In genomic region chr17:1485748-1486376, GRCh38 we compare ENCODE assay signal across 1 cellular context.
TF ChIP-seq lines count a peak whose summit lies in the region.

No MANE protein-coding gene starts in this region.

TF ChIP-seq in K562, 482 proteins besides CTCF, POLR2A, EP300 and RAD21 (continued from another document):
- TF ChIP-seq CHD7 (IDR thresholded peaks at IDR 0.05; ENCODE audit: low read depth, low read length), result no peak
- TF ChIP-seq ARHGAP35 (IDR thresholded peaks at IDR 0.05; ENCODE audit: partially characterized antibody), result no peak
- TF ChIP-seq HMBOX1 (IDR thresholded peaks at IDR 0.05), result no peak
- TF ChIP-seq ZNF395 (CRISPR knock-in tag; IDR thresholded peaks at IDR 0.05), result 0 out of 2 replicates have a peak, but pooled peaks have one; percentile 39
- 0 out of 2 replicates have a peak, but pooled peaks have one; percentile 36 for TF ChIP-seq MTA3 (IDR thresholded peaks at IDR 0.05; ENCODE audit: borderline replicate concordance)
- peak; percentile 25; the same call in 1 of the 2 replicates for TF ChIP-seq GATAD2B (IDR thresholded peaks at IDR 0.05; ENCODE audit: borderline replicate concordance)
- TF ChIP-seq BRD9 (IDR thresholded peaks at IDR 0.05; ENCODE audit: low read depth, partially characterized antibody), result no peak
- TF ChIP-seq ATF7 (IDR thresholded peaks at IDR 0.05), result 0 out of 2 replicates have a peak, but pooled peaks have one; percentile 12
- 0 out of 2 replicates have a peak, but pooled peaks have one; percentile 22 for TF ChIP-seq ETS1 (conservative IDR thresholded peaks at IDR 0.05; ENCODE audit: control insufficient read depth, low read depth, low read length)
- TF ChIP-seq PHF8 (IDR thresholded peaks at IDR 0.05; ENCODE audit: borderline replicate concordance, low read length), result peak; percentile 48; the same call in 1 of the 2 replicates
- 0 out of 4 replicates have a peak, but pooled peaks of 1 of the 2 experiments have one; percentile 62 for TF ChIP-seq NONO (IDR thresholded peaks at IDR 0.05; ENCODE audit: low read depth in 2 of 2, low read length in 1 of 2)
- no peak for TF ChIP-seq NR3C1 (CRISPR knock-in tag; IDR thresholded peaks at IDR 0.05)
- no peak for TF ChIP-seq PHB2 (IDR thresholded peaks at IDR 0.05; ENCODE audit: low read depth)
- TF ChIP-seq RBM39 (optimal IDR thresholded peaks at IDR 0.05; ENCODE audit: low read depth, low read length), result no peak
- peak; percentile 40 for TF ChIP-seq MGA (IDR thresholded peaks at IDR 0.05)
- no peak for TF ChIP-seq NR2C2 (CRISPR knock-in tag; IDR thresholded peaks at IDR 0.05)
- 0 out of 2 replicates have a peak, but pooled peaks have one; percentile 21 for TF ChIP-seq NR2C2 (tag; IDR thresholded peaks at IDR 0.05)
- no peak for TF ChIP-seq JUND (IDR thresholded peaks at IDR 0.05; ENCODE audit: borderline replicate concordance, low read depth, low read length)
- TF ChIP-seq JUND (tag; IDR thresholded peaks at IDR 0.05; ENCODE audit: borderline replicate concordance, low read depth, low read length), result no peak
- 0 out of 2 replicates have a peak, but pooled peaks have one; percentile 8 for TF ChIP-seq KDM2B (CRISPR knock-in tag; IDR thresholded peaks at IDR 0.05)
- TF ChIP-seq ZNF184 (CRISPR knock-in tag; IDR thresholded peaks at IDR 0.05), result no peak
- TF ChIP-seq POLR2G (IDR thresholded peaks at IDR 0.05; ENCODE audit: low read depth, low read length), result peak; percentile 69
- no peak for TF ChIP-seq ZNF644 (tag; IDR thresholded peaks at IDR 0.05; ENCODE audit: low read depth)
- peak; percentile 70 for TF ChIP-seq RBFOX2 (IDR thresholded peaks at IDR 0.05; ENCODE audit: low read depth, low read length)
- TF ChIP-seq EGR1 (conservative IDR thresholded peaks at IDR 0.05), result peak; percentile 66
- TF ChIP-seq SREBF2 (CRISPR knock-in tag; IDR thresholded peaks at IDR 0.05), result no peak
